Comparison of ENCODE assay signal across 11 cellular contexts in genomic region chr1:58290685-58291372, GRCh38.
DNase-seq lines count a peak whose midpoint lies in the region; ATAC-seq, FAIRE-seq and TF ChIP-seq lines count a peak whose summit lies in the region.
"Had no signal": no experiment of that assay in that cellular context is flagged by ENCODE, and none has a peak within 500 bp of the region (broad histone marks: within the 10 kb centered on the region; RNA-seq: fewer than 3 reads in every experiment).

No MANE protein-coding gene starts in this region.

- intact Hi-C loops in activated T-helper 1 cell treated with anti-CD3 and anti-CD28 coated beads, Interleukin-12 subunit alpha, Interleukin-12 subunit beta, Interleukin-2, Interleukin-4 antibody, amounts not matched to agents 30 ng/mL and 10 ng/mL and 1 ng/mL, durations not matched to agents 14 hours and 24 hours and 36 hours (cut with micrococcal nuclease) = no loop called here

- FAIRE-seq in D721Med (lab: Jason Lieb, UNC) = no peak

- no peaks in the 10 kb centered on the region for H3K27me3 Mint-ChIP-seq in activated naive CD4-positive, alpha-beta T cell treated with anti-CD3 and anti-CD28 coated beads, Interleukin-2, amount 10 ng/mL, durations not matched to agents 7 days and 5 days
- no peaks in the 10 kb centered on the region for H3K27me3 Mint-ChIP-seq in activated T-helper 1 cell treated with anti-CD3 and anti-CD28 coated beads, Interleukin-12 subunit alpha, Interleukin-12 subunit beta, Interleukin-2, Interleukin-4 antibody, amounts not matched to agents 30 ng/mL and 10 ng/mL and 1 ng/mL, durations not matched to agents 14 hours and 24 hours and 36 hours (ENCODE audit: insufficient read depth)

- no peak for TF ChIP-seq CTCF in fibroblast of the aortic adventitia (IDR thresholded peaks at IDR 0.05; ENCODE audit: insufficient read depth, low read length)
- no peak for TF ChIP-seq CTCF in D721Med (IDR thresholded peaks at IDR 0.05; ENCODE audit: insufficient read depth, missing control alignments)

- ATAC-seq in activated naive CD4-positive, alpha-beta T cell treated with anti-CD3 and anti-CD28 coated beads, Interleukin-2, amount 50 U/mL, for 72 hours = no peak
- ATAC-seq: upper lobe of right lung had no signal

- DNase-seq in activated naive CD4-positive, alpha-beta T cell treated with anti-CD3 and anti-CD28 coated beads, Interleukin-2, amount 10 ng/mL, durations not matched to agents 7 days and 5 days = peak; percentile 30
- DNase-seq in activated naive CD4-positive, alpha-beta T cell treated with anti-CD3 and anti-CD28 coated beads, Interleukin-2, amount 50 U/mL, for 72 hours (ENCODE audit: low spot score in 2 of 2) = no peak
- DNase-seq in RPMI8226 = peak; percentile 23
- peak; percentile 7 for DNase-seq in fibroblast of the aortic adventitia (ENCODE audit: low read depth)
- peak; percentile 0 for DNase-seq in skeletal muscle cell (ENCODE audit: low read depth)
- no peak for DNase-seq in activated T-helper 1 cell treated with anti-CD3 and anti-CD28 coated beads, Interleukin-12 subunit alpha, Interleukin-12 subunit beta, Interleukin-2, Interleukin-4 antibody, amounts not matched to agents 30 ng/mL and 10 ng/mL and 1 ng/mL, durations not matched to agents 14 hours and 24 hours and 36 hours (ENCODE audit: low spot score)
- DNase-seq in activated effector memory CD4-positive, alpha-beta T cell treated with Interleukin-2 at 50 U/mL for 16 hours = no peak
- DNase-seq in D721Med (ENCODE audit: insufficient read length, low spot score) = no peak
- DNase-seq: activated T-cell treated with anti-CD3 and anti-CD28 coated beads, Interleukin-2, amount 50 U/mL, for 1 hour; stimulated activated CD4-positive, alpha-beta T cell treated with anti-CD3 and anti-CD28 coated beads, Interleukin-4, amount 100 ng/mL, for 24 hours; upper lobe of right lung had no signal

- CTCF ChIA-PET in activated naive CD4-positive, alpha-beta T cell treated with anti-CD3 and anti-CD28 coated beads, Interleukin-2, amount 10 ng/mL, durations not matched to agents 7 days and 5 days (lab: Charles Lee) = no interaction called here

- H3K4me3 ChIP-seq in fibroblast of the aortic adventitia (ENCODE audit: low read depth, low read length) = no peak overlapping the region
- H3K4me3 ChIP-seq in skeletal muscle cell (ENCODE audit: low read depth, low read length) = no peak overlapping the region
- H3K4me3 ChIP-seq: upper lobe of right lung had no signal

- no peaks in the 10 kb centered on the region for H3K36me3 Mint-ChIP-seq in activated naive CD4-positive, alpha-beta T cell treated with anti-CD3 and anti-CD28 coated beads, Interleukin-2, amount 10 ng/mL, durations not matched to agents 7 days and 5 days
- H3K36me3 Mint-ChIP-seq in activated naive CD4-positive, alpha-beta T cell treated with anti-CD3 and anti-CD28 coated beads, Interleukin-2, amount 50 U/mL, for 72 hours = no peaks in the 10 kb centered on the region
- H3K36me3 Mint-ChIP-seq in activated T-helper 1 cell treated with anti-CD3 and anti-CD28 coated beads, Interleukin-12 subunit alpha, Interleukin-12 subunit beta, Interleukin-2, Interleukin-4 antibody, amounts not matched to agents 30 ng/mL and 10 ng/mL and 1 ng/mL, durations not matched to agents 14 hours and 24 hours and 36 hours (ENCODE audit: low read depth) = no peaks in the 10 kb centered on the region

- H3K27ac Mint-ChIP-seq in activated naive CD4-positive, alpha-beta T cell treated with anti-CD3 and anti-CD28 coated beads, Interleukin-2, amount 10 ng/mL, durations not matched to agents 7 days and 5 days = no peak overlapping the region
- H3K27ac Mint-ChIP-seq in activated naive CD4-positive, alpha-beta T cell treated with anti-CD3 and anti-CD28 coated beads, Interleukin-2, amount 50 U/mL, for 72 hours = no peak overlapping the region
- no peak overlapping the region for H3K27ac Mint-ChIP-seq in activated T-helper 1 cell treated with anti-CD3 and anti-CD28 coated beads, Interleukin-12 subunit alpha, Interleukin-12 subunit beta, Interleukin-2, Interleukin-4 antibody, amounts not matched to agents 30 ng/mL and 10 ng/mL and 1 ng/mL, durations not matched to agents 14 hours and 24 hours and 36 hours

- H3K4me1 Mint-ChIP-seq in activated naive CD4-positive, alpha-beta T cell treated with anti-CD3 and anti-CD28 coated beads, Interleukin-2, amount 10 ng/mL, durations not matched to agents 7 days and 5 days = no peaks in the 10 kb centered on the region
- H3K4me1 Mint-ChIP-seq in activated T-helper 1 cell treated with anti-CD3 and anti-CD28 coated beads, Interleukin-12 subunit alpha, Interleukin-12 subunit beta, Interleukin-2, Interleukin-4 antibody, amounts not matched to agents 30 ng/mL and 10 ng/mL and 1 ng/mL, durations not matched to agents 14 hours and 24 hours and 36 hours (ENCODE audit: low read depth) = no peaks in the 10 kb centered on the region

- H3K4me3 Mint-ChIP-seq in activated naive CD4-positive, alpha-beta T cell treated with anti-CD3 and anti-CD28 coated beads, Interleukin-2, amount 10 ng/mL, durations not matched to agents 7 days and 5 days = no peak overlapping the region
- H3K4me3 Mint-ChIP-seq in activated T-helper 1 cell treated with anti-CD3 and anti-CD28 coated beads, Interleukin-12 subunit alpha, Interleukin-12 subunit beta, Interleukin-2, Interleukin-4 antibody, amounts not matched to agents 30 ng/mL and 10 ng/mL and 1 ng/mL, durations not matched to agents 14 hours and 24 hours and 36 hours = no peak overlapping the region

- no peaks in the 10 kb centered on the region for H3K9me3 Mint-ChIP-seq in activated naive CD4-positive, alpha-beta T cell treated with anti-CD3 and anti-CD28 coated beads, Interleukin-2, amount 10 ng/mL, durations not matched to agents 7 days and 5 days
- no peaks in the 10 kb centered on the region for H3K9me3 Mint-ChIP-seq in activated naive CD4-positive, alpha-beta T cell treated with anti-CD3 and anti-CD28 coated beads, Interleukin-2, amount 50 U/mL, for 72 hours
- no peaks in the 10 kb centered on the region for H3K9me3 Mint-ChIP-seq in activated T-helper 1 cell treated with anti-CD3 and anti-CD28 coated beads, Interleukin-12 subunit alpha, Interleukin-12 subunit beta, Interleukin-2, Interleukin-4 antibody, amounts not matched to agents 30 ng/mL and 10 ng/mL and 1 ng/mL, durations not matched to agents 14 hours and 24 hours and 36 hours

Comparison
In these comparisons a context has a peak if more than half of its experiments do, and no peak if none do; other contexts are left out.
1. DNase-seq: peak in activated naive CD4-positive, alpha-beta T cell treated with anti-CD3 and anti-CD28 coated beads, Interleukin-2, amount 10 ng/mL, durations not matched to agents 7 days and 5 days (single experiment), RPMI8226 (single experiment), fibroblast of the aortic adventitia (single experiment) and skeletal muscle cell (single experiment); none in activated naive CD4-positive, alpha-beta T cell treated with anti-CD3 and anti-CD28 coated beads, Interleukin-2, amount 50 U/mL, for 72 hours (0 of 2), activated T-helper 1 cell treated with anti-CD3 and anti-CD28 coated beads, Interleukin-12 subunit alpha, Interleukin-12 subunit beta, Interleukin-2, Interleukin-4 antibody, amounts not matched to agents 30 ng/mL and 10 ng/mL and 1 ng/mL, durations not matched to agents 14 hours and 24 hours and 36 hours (single experiment), activated effector memory CD4-positive, alpha-beta T cell treated with Interleukin-2 at 50 U/mL for 16 hours (single experiment) and D721Med (single experiment).